1 cellular context compared by ENCODE assay signal in the genomic region with DNA sequence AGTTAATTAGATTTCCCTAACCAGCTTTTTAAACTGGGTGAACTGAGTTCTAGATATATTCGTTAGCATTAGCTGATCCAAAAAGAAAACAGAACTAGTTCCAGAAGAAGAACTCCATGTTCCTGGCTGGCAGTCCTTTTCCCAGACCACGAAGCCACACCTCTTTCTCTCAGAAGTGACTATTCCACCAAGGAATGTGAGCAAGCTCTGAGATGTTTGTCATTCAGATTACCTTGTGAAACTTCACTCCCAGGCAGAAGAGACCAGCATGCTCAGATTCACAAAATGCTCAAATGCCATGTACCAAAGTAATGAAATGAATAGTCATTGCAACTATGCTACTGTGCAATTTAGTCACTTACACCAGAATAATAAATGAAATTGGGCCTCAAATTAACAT.
TF ChIP-seq lines count a peak whose summit lies in the region.

No MANE protein-coding gene starts in this region.

TF ChIP-seq in IMR-90, 13 proteins besides CTCF, POLR2A, EP300 and RAD21 (continued from another document):
- TF ChIP-seq MAFK (IDR thresholded peaks at IDR 0.05; ENCODE audit: low read depth, low read length) (no peak; the same call in 1 of the 2 replicates), BHLHE40 (IDR thresholded peaks at IDR 0.05; ENCODE audit: low read depth, low read length) (no peak; the same call in 1 of the 2 replicates), MAZ (IDR thresholded peaks at IDR 0.05; ENCODE audit: borderline replicate concordance, low read depth, low read length) (no peak), CEBPB (IDR thresholded peaks at IDR 0.05; ENCODE audit: low read depth, low read length) (peak; percentile 56; the same call in 1 of the 2 replicates), FOS (IDR thresholded peaks at IDR 0.05; ENCODE audit: low read depth, low read length) (peak; percentile 55; the same call in 1 of the 2 replicates), SMC3 (IDR thresholded peaks at IDR 0.05; ENCODE audit: low read depth, low read length) (no peak), RFX5 (IDR thresholded peaks at IDR 0.05; ENCODE audit: low read depth, low read length) (no peak)
- TF ChIP-seq, protein P1, sequence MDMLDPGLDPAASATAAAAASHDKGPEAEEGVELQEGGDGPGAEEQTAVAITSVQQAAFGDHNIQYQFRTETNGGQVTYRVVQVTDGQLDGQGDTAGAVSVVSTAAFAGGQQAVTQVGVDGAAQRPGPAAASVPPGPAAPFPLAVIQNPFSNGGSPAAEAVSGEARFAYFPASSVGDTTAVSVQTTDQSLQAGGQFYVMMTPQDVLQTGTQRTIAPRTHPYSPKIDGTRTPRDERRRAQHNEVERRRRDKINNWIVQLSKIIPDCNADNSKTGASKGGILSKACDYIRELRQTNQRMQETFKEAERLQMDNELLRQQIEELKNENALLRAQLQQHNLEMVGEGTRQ (IDR thresholded peaks at IDR 0.05; ENCODE audit: low read depth, low read length), result no peak
